Comparison of ENCODE assay signal across 1 cellular context in genomic region chr14:24052656-24053547, GRCh38.
A peak's percentile ranks its signal among the peaks of the same experiment; 100 is the strongest.
TF ChIP-seq lines count a peak whose summit lies in the region.

No MANE protein-coding gene starts in this region.

TF ChIP-seq in HepG2, 621 proteins besides CTCF, POLR2A, EP300 and RAD21 (continued from another document and continues in another):
- no peak for TF ChIP-seq GTF3A (CRISPR knock-in tag; conservative IDR thresholded peaks at IDR 0.05)
- TF ChIP-seq ZNF607 (CRISPR knock-in tag; IDR thresholded peaks at IDR 0.05; ENCODE audit: borderline replicate concordance): no peak
- TF ChIP-seq MLLT10 (CRISPR knock-in tag; IDR thresholded peaks at IDR 0.05): no peak
- no peak for TF ChIP-seq KMT2B (CRISPR knock-in tag; IDR thresholded peaks at IDR 0.05)
- no peak for TF ChIP-seq ZNF609 (CRISPR knock-in tag; IDR thresholded peaks at IDR 0.05; ENCODE audit: borderline replicate concordance)
- no peak for TF ChIP-seq HMGA1 (CRISPR knock-in tag; conservative IDR thresholded peaks at IDR 0.05)
- no peak for TF ChIP-seq ZNF24 (IDR thresholded peaks at IDR 0.05)
- TF ChIP-seq ZC3H13 (CRISPR knock-in tag; IDR thresholded peaks at IDR 0.05): no peak
- 0 out of 2 replicates have a peak, but pooled peaks have one; percentile 0 for TF ChIP-seq ZNF773 (CRISPR knock-in tag; IDR thresholded peaks at IDR 0.05; ENCODE audit: borderline replicate concordance)
- no peak for TF ChIP-seq TCF7L2 (IDR thresholded peaks at IDR 0.05; ENCODE audit: low read depth, low read length)
- no peak for TF ChIP-seq ZNF788 (CRISPR knock-in tag; IDR thresholded peaks at IDR 0.05; ENCODE audit: borderline replicate concordance)
- TF ChIP-seq ATRX (CRISPR knock-in tag; IDR thresholded peaks at IDR 0.05; ENCODE audit: borderline replicate concordance): no peak
- no peak for TF ChIP-seq ETS1 (CRISPR knock-in tag; IDR thresholded peaks at IDR 0.05)
- TF ChIP-seq PAWR (CRISPR knock-in tag; IDR thresholded peaks at IDR 0.05; ENCODE audit: borderline replicate concordance): no peak
- TF ChIP-seq ZNF841 (CRISPR knock-in tag; IDR thresholded peaks at IDR 0.05; ENCODE audit: borderline replicate concordance): no peak
- TF ChIP-seq ZNF253 (CRISPR knock-in tag; IDR thresholded peaks at IDR 0.05; ENCODE audit: borderline replicate concordance): peak; percentile 23; the same call in 1 of the 2 replicates
- no peak for TF ChIP-seq ZFP91 (CRISPR knock-in tag; IDR thresholded peaks at IDR 0.05; ENCODE audit: borderline replicate concordance)
- no peak for TF ChIP-seq GABPB1 (CRISPR knock-in tag; IDR thresholded peaks at IDR 0.05)
- TF ChIP-seq TEAD3 (CRISPR knock-in tag; optimal IDR thresholded peaks at IDR 0.05; ENCODE audit: borderline replicate concordance): no peak
- TF ChIP-seq XBP1 (CRISPR knock-in tag; IDR thresholded peaks at IDR 0.05): no peak
- TF ChIP-seq ELK4 (CRISPR knock-in tag; IDR thresholded peaks at IDR 0.05; ENCODE audit: borderline replicate concordance): 0 out of 2 replicates have a peak, but pooled peaks have one; percentile 2
- no peak for TF ChIP-seq KAT7 (CRISPR knock-in tag; IDR thresholded peaks at IDR 0.05; ENCODE audit: borderline replicate concordance)
- no peak for TF ChIP-seq ZNF543 (CRISPR knock-in tag; IDR thresholded peaks at IDR 0.05)
- TF ChIP-seq ZBTB25 (CRISPR knock-in tag; IDR thresholded peaks at IDR 0.05): no peak
- 0 out of 2 replicates have a peak, but pooled peaks have one; percentile 15 for TF ChIP-seq ZBTB20 (CRISPR knock-in tag; IDR thresholded peaks at IDR 0.05; ENCODE audit: borderline replicate concordance, low read depth)
- no peak for TF ChIP-seq SALL1 (CRISPR knock-in tag; IDR thresholded peaks at IDR 0.05)
- peak; percentile 70 for TF ChIP-seq AGO1 (IDR thresholded peaks at IDR 0.05; ENCODE audit: low read depth, low read length, poor library complexity, severe bottlenecking)
- TF ChIP-seq MAF1 (CRISPR knock-in tag; IDR thresholded peaks at IDR 0.05; ENCODE audit: borderline replicate concordance): no peak
- no peak for TF ChIP-seq SP5 (CRISPR knock-in tag; IDR thresholded peaks at IDR 0.05; ENCODE audit: borderline replicate concordance, low read depth)
- no peak for TF ChIP-seq THYN1 (CRISPR knock-in tag; IDR thresholded peaks at IDR 0.05; ENCODE audit: borderline replicate concordance, low read depth)
- TF ChIP-seq ZSCAN30 (CRISPR knock-in tag; IDR thresholded peaks at IDR 0.05): no peak
- TF ChIP-seq ZSCAN5A (CRISPR knock-in tag; IDR thresholded peaks at IDR 0.05; ENCODE audit: borderline replicate concordance): no peak
- TF ChIP-seq U2AF1 (optimal IDR thresholded peaks at IDR 0.05; ENCODE audit: low read depth, low read length): no peak
- TF ChIP-seq ZNF605 (CRISPR knock-in tag; IDR thresholded peaks at IDR 0.05): peak; percentile 81; the same call in 1 of the 2 replicates
- TF ChIP-seq ZNF414 (CRISPR knock-in tag; IDR thresholded peaks at IDR 0.05): no peak; the same call in 1 of the 2 replicates
- TF ChIP-seq TEF (CRISPR knock-in tag; IDR thresholded peaks at IDR 0.05): no peak
- TF ChIP-seq SKIL (CRISPR knock-in tag; IDR thresholded peaks at IDR 0.05; ENCODE audit: borderline replicate concordance): no peak
- TF ChIP-seq ZNF276 (CRISPR knock-in tag; IDR thresholded peaks at IDR 0.05; ENCODE audit: low read depth): 0 out of 2 replicates have a peak, but pooled peaks have one; percentile 15
- no peak for TF ChIP-seq NPAS2 (CRISPR knock-in tag; IDR thresholded peaks at IDR 0.05; ENCODE audit: borderline replicate concordance)
- TF ChIP-seq SIN3B (IDR thresholded peaks at IDR 0.05; ENCODE audit: low read length): no peak
- TF ChIP-seq ZNF251 (CRISPR knock-in tag; IDR thresholded peaks at IDR 0.05): peak; percentile 61; the same call in 1 of the 2 replicates
